In the genomic region with DNA sequence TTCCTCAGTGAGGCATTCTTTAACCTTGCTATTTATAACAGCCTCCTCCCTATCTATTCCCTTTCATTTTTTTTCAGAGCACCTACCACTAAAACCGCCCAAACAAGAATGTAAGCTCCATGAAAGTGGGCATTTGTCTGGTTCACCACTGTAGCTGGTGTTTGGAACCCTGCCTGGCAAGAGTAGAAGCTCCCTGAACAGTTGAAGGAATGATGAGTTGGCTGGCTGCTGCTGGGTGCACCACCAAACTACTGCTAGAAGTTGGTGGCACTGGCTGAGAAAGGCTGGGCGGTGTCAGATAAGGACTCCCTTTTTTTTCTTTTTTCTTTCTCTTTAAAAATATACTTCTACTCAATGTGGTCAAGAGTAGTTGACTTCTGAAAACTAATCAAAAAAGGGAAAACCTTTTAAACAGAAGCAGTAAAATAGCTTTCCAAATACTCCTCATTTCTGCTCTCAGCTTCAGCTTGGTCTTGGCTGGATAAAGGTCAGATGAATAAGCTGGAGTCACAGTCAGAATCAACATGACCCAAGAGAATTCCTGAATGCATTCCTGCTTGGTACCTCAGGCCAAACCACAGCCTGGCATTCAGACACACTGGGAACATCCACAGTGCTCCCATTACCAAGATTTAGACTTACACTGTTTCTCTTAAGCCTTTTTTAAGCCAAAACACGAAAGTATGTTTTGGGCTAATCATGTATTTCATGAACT, we compare ENCODE assay signal across 13 cellular contexts. TPM values are rescaled to one million over a fixed set of nuclear protein-coding genes. Genes with fewer than 3 reads are reported as not detected.
DNase-seq lines count a peak whose midpoint lies in the region; TF ChIP-seq lines count a peak whose summit lies in the region.
"Had no signal": no experiment of that assay in that cellular context is flagged by ENCODE, and none has a peak within 500 bp of the region (broad histone marks: within the 10 kb centered on the region; RNA-seq: fewer than 3 reads in every experiment).

No MANE protein-coding gene starts in this region.

- intact Hi-C loops in esophagus muscularis mucosa (cut with DNase I): no loop called here

- POLR2A ChIA-PET in AG04450 (lab: Yijun Ruan, JAX): interaction anchor here (1.2 kb wide), 1 partner anchor 11 kb away, joined by 3 read pairs; no protein-coding TSS in a partner anchor

- H3K4me1 ChIP-seq in esophagus muscularis mucosa: no peaks in the 10 kb centered on the region
- H3K4me1 ChIP-seq: BE2C, prostate gland had no signal

- CTCF ChIA-PET in AG04450 (lab: Charles Lee): interaction anchor here (0.5 to 2.0 kb wide), 6 partner anchors 17 to 1256 kb away, joined by 3 to 8 read pairs (median 4); no protein-coding TSS in a partner anchor

- no peak for TF ChIP-seq POLR2A in esophagus muscularis mucosa (IDR thresholded peaks at IDR 0.05; ENCODE audit: low read depth)

- H3K27ac ChIP-seq in AG04450 (ENCODE audit: low read depth, low read length) (peak overlapping the region; percentile 70), brain microvascular endothelial cell (peak overlapping the region; percentile 18), esophagus muscularis mucosa (replicated peaks in 1 of 4) (no peak overlapping the region)
- H3K27ac ChIP-seq: prostate gland had no signal

- DNase-seq in AG04450 (ENCODE audit: low read depth, low spot score) (peak; percentile 37), HT1080 (ENCODE audit: low read depth) (peak; percentile 86), brain microvascular endothelial cell (peak; percentile 62), kidney epithelial cell (ENCODE audit: low read depth) (peak; percentile 75), NCI-H2081 (lab: John Stamatoyannopoulos, UW) (no peak), esophagus muscularis mucosa (ENCODE audit: extremely low spot score) (no peak), pons (ENCODE audit: low spot score) (no peak)
- DNase-seq in stimulated activated CD4-positive, alpha-beta T cell treated with anti-CD3 and anti-CD28 coated beads, Interleukin-12 subunit alpha, Interleukin-12 subunit beta, amount 100 ng/mL, for 4 hours: no peak
- DNase-seq: BE2C, glutamatergic neuron had no signal

- H3K4me3 ChIP-seq in AG04450 (ENCODE audit: low read depth, low read length): no peak overlapping the region
- no peak overlapping the region for H3K4me3 ChIP-seq in brain microvascular endothelial cell (ENCODE audit: low read depth, low read length)
- no peak overlapping the region for H3K4me3 ChIP-seq in kidney epithelial cell (ENCODE audit: low read depth, low read length)
- H3K4me3 ChIP-seq in esophagus muscularis mucosa: no peak overlapping the region
- H3K4me3 ChIP-seq: lung, prostate gland, thoracic aorta had no signal

- H3K27me3 ChIP-seq in AG04450 (ENCODE audit: control insufficient read depth, insufficient read depth, low read length) (no peaks in the 10 kb centered on the region), brain microvascular endothelial cell (replicated peaks) (no peaks in the 10 kb centered on the region), kidney epithelial cell (ENCODE audit: control insufficient read depth, insufficient read depth, low read length) (no peaks in the 10 kb centered on the region), esophagus muscularis mucosa (no peaks in the 10 kb centered on the region)
- H3K27me3 ChIP-seq: BE2C had no signal

- no peak for TF ChIP-seq EP300 in esophagus muscularis mucosa (IDR thresholded peaks at IDR 0.05)

- H3K36me3 ChIP-seq in brain microvascular endothelial cell (replicated peaks) (no peaks in the 10 kb centered on the region), kidney epithelial cell (ENCODE audit: control insufficient read depth, insufficient read depth, low read length) (no peaks in the 10 kb centered on the region), esophagus muscularis mucosa (peaks cover 0 to 33% (median 22%) of the 10 kb centered on the region in 4 donors)
- H3K36me3 ChIP-seq: prostate gland, thoracic aorta had no signal

- in situ Hi-C loops in brain microvascular endothelial cell (cut with HindIII; ENCODE audit: low pct_ligation_motif_present, low sequenced_read_pairs): no loop called here

- H3K9me3 ChIP-seq in AG04450 (ENCODE audit: control insufficient read depth, insufficient read depth, low read length) (no peaks in the 10 kb centered on the region), esophagus muscularis mucosa (no peaks in the 10 kb centered on the region)
- H3K9me3 ChIP-seq: BE2C, prostate gland, thoracic aorta had no signal

- 97% methylated on average over 3 of the region's 3 CpGs for WGBS in esophagus muscularis mucosa

- TF ChIP-seq CTCF in AG04450 (IDR thresholded peaks at IDR 0.05; ENCODE audit: low read depth, low read length): no peak
- TF ChIP-seq CTCF in brain microvascular endothelial cell (IDR thresholded peaks at IDR 0.05; ENCODE audit: low read depth, low read length, missing control alignments): no peak
- TF ChIP-seq CTCF in kidney epithelial cell (IDR thresholded peaks at IDR 0.05; ENCODE audit: insufficient read depth, low read length, poor library complexity, severe bottlenecking): no peak
- TF ChIP-seq CTCF in esophagus muscularis mucosa (IDR thresholded peaks at IDR 0.05): no peak

RNA-seq across cellular contexts. Expression of a gene that starts 38.0 kb away (rescaled TPM):
- 7.0 and 9.3 TPM in 2 replicates for polyA plus RNA-seq in AG04450 (2011; rRNA removed)
- polyA minus RNA-seq in AG04450 (2011; rRNA and poly(A)+ RNA removed): 3.7 and 6.6 TPM in 2 replicates
- total RNA-seq in HT1080 (2014; rRNA removed; shearing (Covaris generic)): 11.3 and 12.0 TPM in 2 replicates
- 13.4 and 13.6 TPM in 2 replicates for polyA plus RNA-seq in HT1080 (2015; cell fraction: cytosol; rRNA removed)
- polyA plus RNA-seq in HT1080 (2015; cell fraction: nucleus; rRNA removed): 13.0 and 13.1 TPM in 2 replicates
- 6.8 and 8.2 TPM in 2 replicates for total RNA-seq in kidney epithelial cell
- total RNA-seq in esophagus muscularis mucosa: 1 to 10 TPM; 2.3 to 6.2 (median 4.9) TPM

RNA-seq across cellular contexts. Expression of a gene that starts 38.1 kb away (rescaled TPM):
- polyA plus RNA-seq in AG04450 (2011; rRNA removed): 10.8 and 12.5 TPM in 2 replicates
- 7.7 and 9.8 TPM in 2 replicates for polyA minus RNA-seq in AG04450 (2011; rRNA and poly(A)+ RNA removed)
- total RNA-seq in HT1080 (2014; rRNA removed; shearing (Covaris generic)): 13.7 and 14.2 TPM in 2 replicates
- polyA plus RNA-seq in HT1080 (2015; cell fraction: cytosol; rRNA removed): 10.2 and 10.6 TPM in 2 replicates
- polyA plus RNA-seq in HT1080 (2015; cell fraction: nucleus; rRNA removed): 9.2 and 12.8 TPM in 2 replicates
- 18.4 and 19.6 TPM in 2 replicates for total RNA-seq in kidney epithelial cell
- total RNA-seq in esophagus muscularis mucosa: 1 to 10 TPM; 6.7 to 9.1 (median 8.3) TPM

Comparison
In these comparisons a context has a peak if more than half of its experiments do, and no peak if none do; other contexts are left out.
1. DNase-seq: peak in AG04450 (single experiment), HT1080 (single experiment), brain microvascular endothelial cell (single experiment) and kidney epithelial cell (single experiment); none in NCI-H2081 (0 of 2), esophagus muscularis mucosa (single experiment), stimulated activated CD4-positive, alpha-beta T cell treated with anti-CD3 and anti-CD28 coated beads, Interleukin-12 subunit alpha, Interleukin-12 subunit beta, amount 100 ng/mL, for 4 hours (single experiment) and pons (single experiment).
2. H3K27ac ChIP-seq: peak in AG04450 (single experiment) and brain microvascular endothelial cell (single experiment); none in esophagus muscularis mucosa (0 of 4).